Comparison of ENCODE assay signal across 1 cellular context in genomic region chr12:52236386-52237050, GRCh38.
TF ChIP-seq lines count a peak whose summit lies in the region.

No MANE protein-coding gene starts in this region.

TF ChIP-seq in endothelial cell of umbilical vein, 7 proteins besides CTCF, POLR2A, EP300 and RAD21:
- TF ChIP-seq FOS (IDR thresholded peaks at IDR 0.05; ENCODE audit: borderline replicate concordance, insufficient read depth, low read length): no peak
- TF ChIP-seq JUN (IDR thresholded peaks at IDR 0.05; ENCODE audit: borderline replicate concordance, insufficient read depth, insufficient read length, low read depth): no peak
- TF ChIP-seq GATA2 (IDR thresholded peaks at IDR 0.05; ENCODE audit: insufficient read depth, insufficient read length, low read depth, low read length): no peak
- TF ChIP-seq POLR2AphosphoS5 (IDR thresholded peaks at IDR 0.05; ENCODE audit: insufficient read depth, low read depth, low read length): no peak
- no peak for TF ChIP-seq MAX (IDR thresholded peaks at IDR 0.05; ENCODE audit: insufficient read depth, insufficient read length)
TF ChIP-seq in endothelial cell of umbilical vein: peak in this region for 0.
